ENCODE assay signal across 10 cellular contexts in the genomic region with DNA sequence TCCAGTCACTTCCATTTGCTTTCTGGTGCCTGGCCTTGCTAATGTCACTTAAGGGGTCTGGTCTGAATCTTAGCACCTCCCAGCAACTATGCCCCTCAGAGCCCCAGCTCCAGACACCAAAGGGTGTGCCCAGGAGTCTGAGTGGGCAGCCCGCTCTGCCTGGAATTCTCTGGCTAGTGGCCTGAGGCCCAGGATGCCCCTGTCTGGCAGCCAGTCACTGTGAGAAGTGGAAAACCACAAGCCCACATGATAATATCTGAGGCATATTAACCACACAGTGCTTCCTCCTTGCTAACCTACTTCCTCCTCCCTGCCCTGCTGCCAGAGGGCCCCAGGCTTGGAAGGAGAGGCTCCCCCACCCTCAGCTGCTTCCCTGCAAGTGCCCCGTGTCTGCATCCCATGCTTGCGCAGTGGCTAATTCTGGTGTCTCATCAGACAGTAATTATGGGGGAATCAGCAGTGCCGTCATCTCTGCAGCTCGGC.
A peak's percentile ranks its signal among the peaks of the same experiment; 100 is the strongest.
DNase-seq lines count a peak whose midpoint lies in the region; ATAC-seq and TF ChIP-seq lines count a peak whose summit lies in the region.
"Had no signal": no experiment of that assay in that cellular context is flagged by ENCODE, and none has a peak within 500 bp of the region (broad histone marks: within the 10 kb centered on the region; RNA-seq: fewer than 3 reads in every experiment).

No MANE protein-coding gene starts in this region.

- peak overlapping the region; percentile 33 for H3K4me3 Mint-ChIP-seq in nephron progenitor cell
- H3K4me3 Mint-ChIP-seq: stimulated activated naive CD8-positive, alpha-beta T cell treated with anti-CD3 and anti-CD28 coated beads, Interleukin-15, Interleukin-2, amounts not matched to agents 100 ng/mL and 50 ng/mL, for 24 hours had no signal

- peak; percentile 43 for DNase-seq in GM12865 (ENCODE audit: low read depth)
- DNase-seq in NCI-H226 = peak; percentile 96
- DNase-seq in astrocyte of the hippocampus (ENCODE audit: low read depth, low spot score) = peak; percentile 60
- no peak for DNase-seq in nephron progenitor cell
- DNase-seq in DMS53 treated with DMSO at 0.1 percent for 48 hours (lab: John Stamatoyannopoulos, UW; ENCODE audit: unreplicated experiment) = no peak
- DNase-seq: midbrain had no signal

- ATAC-seq in HG02759 (IDR thresholded peaks at IDR 0.05; ENCODE audit: unreplicated experiment) (no peak), HG02938 (IDR thresholded peaks at IDR 0.05; ENCODE audit: unreplicated experiment) (no peak)

- no peaks in the 10 kb centered on the region for H3K36me3 Mint-ChIP-seq in nephron progenitor cell (ENCODE audit: low read depth)

- no peak overlapping the region for H3K4me3 ChIP-seq in GM12865 (ENCODE audit: low read depth, low read length)
- H3K4me3 ChIP-seq: adrenal gland had no signal

- peaks cover 82% of the 10 kb centered on the region for H3K4me1 Mint-ChIP-seq in nephron progenitor cell

- H3K27me3 Mint-ChIP-seq in nephron progenitor cell (ENCODE audit: low read depth, poor library complexity) = peaks cover 31% of the 10 kb centered on the region

- TF ChIP-seq CTCF in GM12865 (IDR thresholded peaks at IDR 0.05; ENCODE audit: insufficient read depth, low read depth, low read length, missing control alignments) = no peak
- no peak for TF ChIP-seq CTCF in nephron progenitor cell (IDR thresholded peaks at IDR 0.05)

- no peaks in the 10 kb centered on the region for H3K9me3 Mint-ChIP-seq in nephron progenitor cell
- H3K9me3 Mint-ChIP-seq: stimulated activated naive CD8-positive, alpha-beta T cell treated with anti-CD3 and anti-CD28 coated beads, Interleukin-15, Interleukin-2, amounts not matched to agents 100 ng/mL and 50 ng/mL, for 24 hours had no signal

- H3K27ac Mint-ChIP-seq in nephron progenitor cell = no peak overlapping the region
- H3K27ac Mint-ChIP-seq: stimulated activated naive CD8-positive, alpha-beta T cell treated with anti-CD3 and anti-CD28 coated beads, Interleukin-15, Interleukin-2, amounts not matched to agents 100 ng/mL and 50 ng/mL, for 24 hours had no signal

Comparison
In these comparisons a context has a peak if more than half of its experiments do, and no peak if none do; other contexts are left out.
1. DNase-seq: peak in GM12865 (single experiment), NCI-H226 (single experiment) and astrocyte of the hippocampus (single experiment); none in nephron progenitor cell (single experiment) and DMS53 treated with DMSO at 0.1 percent for 48 hours (single experiment).